8 cellular contexts compared by ENCODE assay signal in the genomic region with DNA sequence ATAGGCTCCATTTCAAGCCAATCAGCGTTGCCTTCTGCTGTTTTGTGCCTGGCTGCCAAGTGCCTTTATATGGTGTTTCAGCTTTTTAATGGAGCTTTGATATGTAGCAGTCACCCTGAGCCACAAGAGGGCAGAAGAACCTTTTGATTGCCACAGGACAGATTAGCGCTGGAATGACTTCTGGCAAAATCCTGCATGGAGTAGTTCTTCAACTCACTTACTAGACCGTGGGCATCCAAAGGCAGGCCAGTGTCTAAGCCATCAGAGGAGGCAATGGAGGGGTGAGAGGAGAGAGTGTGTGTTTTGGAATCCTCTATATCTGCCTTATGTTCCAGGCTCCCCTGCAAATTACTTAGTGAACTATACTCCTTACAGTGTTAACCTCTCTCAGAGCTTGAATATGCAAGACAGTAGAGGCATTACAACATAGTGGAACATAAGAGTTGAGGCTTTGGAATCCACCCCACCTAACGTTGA. TPM values are rescaled to one million over a fixed set of nuclear protein-coding genes. Genes with fewer than 3 reads are reported as not detected.
A peak's percentile ranks its signal among the peaks of the same experiment; 100 is the strongest.
DNase-seq lines count a peak whose midpoint lies in the region; ATAC-seq and TF ChIP-seq lines count a peak whose summit lies in the region.

No MANE protein-coding gene starts in this region.

- H3K4me3 Mint-ChIP-seq in activated T-cell treated with anti-CD3 and anti-CD28 coated beads, Interleukin-2, amount 50 U/mL, for 24 hours = no peak overlapping the region
- no peak overlapping the region for H3K4me3 Mint-ChIP-seq in nephron progenitor cell

- ATAC-seq in GM19023 (IDR thresholded peaks at IDR 0.05; ENCODE audit: unreplicated experiment) = no peak

- no peaks in the 10 kb centered on the region for H3K9me3 ChIP-seq in suprapubic skin

- TF ChIP-seq CTCF in fibroblast of mammary gland (conservative IDR thresholded peaks at IDR 0.05; ENCODE audit: control insufficient read depth, insufficient read depth, low read depth, low read length) = peak; percentile 93
- TF ChIP-seq CTCF in nephron progenitor cell (IDR thresholded peaks at IDR 0.05) = peak; percentile 77
- TF ChIP-seq CTCF in suprapubic skin (IDR thresholded peaks at IDR 0.05) = peak; percentile 79 to 92

- peaks cover 10% of the 10 kb centered on the region for H3K4me1 ChIP-seq in suprapubic skin

- no peak for TF ChIP-seq POLR2A in suprapubic skin (IDR thresholded peaks at IDR 0.05)

- H3K36me3 ChIP-seq in suprapubic skin = no peaks in the 10 kb centered on the region

- H3K4me1 Mint-ChIP-seq in activated T-cell treated with anti-CD3 and anti-CD28 coated beads, Interleukin-2, amount 50 U/mL, for 24 hours (ENCODE audit: low read depth) = peaks cover 3% of the 10 kb centered on the region
- peaks cover 11% of the 10 kb centered on the region for H3K4me1 Mint-ChIP-seq in nephron progenitor cell

- no peak overlapping the region for H3K4me3 ChIP-seq in fibroblast of mammary gland (ENCODE audit: control insufficient read depth, low read depth, low read length)
- H3K4me3 ChIP-seq in suprapubic skin = no peak overlapping the region

- 0% methylated on average over 4 of the region's 4 CpGs for WGBS in suprapubic skin

- no peaks in the 10 kb centered on the region for H3K9me3 Mint-ChIP-seq in activated T-cell treated with anti-CD3 and anti-CD28 coated beads, Interleukin-2, amount 50 U/mL, for 24 hours
- H3K9me3 Mint-ChIP-seq in nephron progenitor cell = no peaks in the 10 kb centered on the region

- no peaks in the 10 kb centered on the region for H3K27me3 Mint-ChIP-seq in activated T-cell treated with anti-CD3 and anti-CD28 coated beads, Interleukin-2, amount 50 U/mL, for 24 hours
- no peaks in the 10 kb centered on the region for H3K27me3 Mint-ChIP-seq in nephron progenitor cell (ENCODE audit: low read depth, poor library complexity)

- H3K27me3 ChIP-seq in suprapubic skin = no peaks in the 10 kb centered on the region

- no peak overlapping the region for H3K27ac Mint-ChIP-seq in activated T-cell treated with anti-CD3 and anti-CD28 coated beads, Interleukin-2, amount 50 U/mL, for 24 hours
- no peak overlapping the region for H3K27ac Mint-ChIP-seq in nephron progenitor cell

- TF ChIP-seq EP300 in suprapubic skin (IDR thresholded peaks at IDR 0.05) = no peak

- no peaks in the 10 kb centered on the region for H3K36me3 Mint-ChIP-seq in activated T-cell treated with anti-CD3 and anti-CD28 coated beads, Interleukin-2, amount 50 U/mL, for 24 hours (ENCODE audit: low read depth)
- H3K36me3 Mint-ChIP-seq in nephron progenitor cell (ENCODE audit: low read depth) = no peaks in the 10 kb centered on the region

- H3K27ac ChIP-seq in suprapubic skin = no peak overlapping the region

- peak; percentile 90 for DNase-seq in DMS153 treated with DMSO at 0.1 percent for 48 hours (lab: John Stamatoyannopoulos, UW; ENCODE audit: unreplicated experiment)
- peak; percentile 85 to 93 for DNase-seq in Kasumi-1 (lab: John Stamatoyannopoulos, UW)
- peak; percentile 91 for DNase-seq in OCI-M1 (lab: John Stamatoyannopoulos, UW)
- DNase-seq in activated T-cell treated with anti-CD3 and anti-CD28 coated beads, Interleukin-2, amount 50 U/mL, for 24 hours = peak; percentile 43
- peak; percentile 92 for DNase-seq in fibroblast of mammary gland (ENCODE audit: low read depth)
- DNase-seq in nephron progenitor cell = peak; percentile 53
- DNase-seq in suprapubic skin (ENCODE audit: low spot score in 2 of 2) = peak in 1 of 2 donors; percentile 75

RNA-seq across cellular contexts. Expression of gene ST3GAL3, which starts 56.2 kb away (rescaled TPM):
- total RNA-seq in suprapubic skin = 10 to 100 TPM in 2 of 4 donors, 1 to 10 TPM in 2; 6.3 to 21.0 (median 9.9) TPM
